In the genomic region with DNA sequence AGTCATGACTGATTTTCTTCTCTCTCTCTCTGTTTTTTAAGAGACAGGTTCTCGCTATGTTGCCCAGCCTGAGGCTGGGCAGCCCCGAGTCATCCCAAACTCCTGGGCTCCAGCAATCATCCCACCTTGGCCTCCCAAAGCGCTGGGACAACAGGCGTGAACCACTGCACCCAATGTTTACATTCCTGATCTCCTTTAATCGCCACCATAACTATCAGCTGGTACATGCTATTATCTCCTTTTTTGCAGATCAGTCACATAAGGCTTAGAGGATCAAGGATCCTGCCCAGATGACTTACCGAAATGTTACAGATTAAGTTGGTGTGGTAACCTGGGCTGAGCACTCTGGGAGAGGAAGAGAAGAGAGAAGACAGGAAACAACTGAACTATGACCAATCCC, we compare ENCODE assay signal across 10 cellular contexts. TPM values are rescaled to one million over a fixed set of nuclear protein-coding genes. Genes with fewer than 3 reads are reported as not detected.
DNase-seq lines count a peak whose midpoint lies in the region; ATAC-seq, FAIRE-seq and TF ChIP-seq lines count a peak whose summit lies in the region.
"Had no signal": no experiment of that assay in that cellular context is flagged by ENCODE, and none has a peak within 500 bp of the region (broad histone marks: within the 10 kb centered on the region; RNA-seq: fewer than 3 reads in every experiment).

No MANE protein-coding gene starts in this region.

- FAIRE-seq in astrocyte (lab: Jason Lieb, UNC), result no peak

- no peaks in the 10 kb centered on the region for H3K27me3 ChIP-seq in KMS-11 (ENCODE audit: insufficient read depth, low read depth)
- H3K27me3 ChIP-seq in astrocyte (ENCODE audit: insufficient read depth, low read length), result no peaks in the 10 kb centered on the region
- H3K27me3 ChIP-seq in colonic mucosa, result no peaks in the 10 kb centered on the region

- H3K36me3 Mint-ChIP-seq in Calu3 (ENCODE audit: insufficient read depth, unreplicated experiment) (peaks cover 26% of the 10 kb centered on the region), astrocyte (ENCODE audit: low read depth, unreplicated experiment) (peaks cover 3% of the 10 kb centered on the region), natural killer cell (no peaks in the 10 kb centered on the region)

- no peaks in the 10 kb centered on the region for H4K20me1 ChIP-seq in KMS-11 (ENCODE audit: insufficient read depth)
- peaks cover 22% of the 10 kb centered on the region for H4K20me1 ChIP-seq in astrocyte (ENCODE audit: insufficient read depth, low read length)

- peaks cover 7% of the 10 kb centered on the region for H3K4me1 ChIP-seq in KMS-11 (ENCODE audit: low read depth, poor library complexity, severe bottlenecking)
- H3K4me1 ChIP-seq in astrocyte (ENCODE audit: insufficient read depth, low read length), result peaks cover 16% of the 10 kb centered on the region
- peaks cover 3% of the 10 kb centered on the region for H3K4me1 ChIP-seq in colonic mucosa

- no peak for DNase-seq in Calu3
- DNase-seq in astrocyte (ENCODE audit: low read depth), result no peak
- DNase-seq in natural killer cell, result no peak
- no peak for DNase-seq in colonic mucosa
- DNase-seq: foreskin fibroblast had no signal

- H3K79me2 ChIP-seq in KMS-11 (ENCODE audit: insufficient read depth, low read depth), result no peaks in the 10 kb centered on the region
- H3K79me2 ChIP-seq in astrocyte (ENCODE audit: insufficient read depth, low read length), result peaks cover 32% of the 10 kb centered on the region

- H3K27me3 Mint-ChIP-seq in Calu3 (ENCODE audit: unreplicated experiment) (peaks cover 7% of the 10 kb centered on the region), astrocyte (ENCODE audit: low read depth, unreplicated experiment) (no peaks in the 10 kb centered on the region), natural killer cell (ENCODE audit: low read depth in 2 of 2) (no peaks in the 10 kb centered on the region)

- H2AFZ ChIP-seq in KMS-11 (ENCODE audit: low read depth) (no peak overlapping the region), astrocyte (ENCODE audit: low read depth, low read length) (no peak overlapping the region)

- H3K27ac ChIP-seq in KMS-11 (no peak overlapping the region), astrocyte (ENCODE audit: low read depth, low read length) (no peak overlapping the region), colonic mucosa (no peak overlapping the region)
- H3K27ac ChIP-seq: SK-N-MC had no signal

- no TSS peak for BruUV-seq in Calu3 (replicated peaks; lab: Mats Ljungman, UMichigan)

- H3K9me3 Mint-ChIP-seq in Calu3 (ENCODE audit: low read depth, unreplicated experiment) (peaks cover 3% of the 10 kb centered on the region), astrocyte (ENCODE audit: unreplicated experiment) (peaks cover 2% of the 10 kb centered on the region), natural killer cell (no peaks in the 10 kb centered on the region)

- CTCF ChIA-PET in Calu3 (lab: Charles Lee), result no interaction called here

- H3K36me3 ChIP-seq in KMS-11 (ENCODE audit: insufficient read depth) (no peaks in the 10 kb centered on the region), astrocyte (ENCODE audit: insufficient read depth, low read length) (no peaks in the 10 kb centered on the region), colonic mucosa (no peaks in the 10 kb centered on the region)
- H3K36me3 ChIP-seq: prostate gland had no signal

- TF ChIP-seq CTCF in Calu3 (IDR thresholded peaks at IDR 0.05; ENCODE audit: unreplicated experiment), result no peak
- TF ChIP-seq CTCF in KMS-11 (conservative IDR thresholded peaks at IDR 0.05; ENCODE audit: low read depth, low read length), result no peak
- no peak for TF ChIP-seq CTCF in astrocyte (IDR thresholded peaks at IDR 0.05; ENCODE audit: insufficient read depth, low read depth, low read length)
- no peak for TF ChIP-seq CTCF in natural killer cell (IDR thresholded peaks at IDR 0.05)
- no peak for TF ChIP-seq CTCF in colonic mucosa (IDR thresholded peaks at IDR 0.05)

- H3K4me1 Mint-ChIP-seq in Calu3 (ENCODE audit: low read depth, unreplicated experiment), result peaks cover 9% of the 10 kb centered on the region
- peaks cover 22% of the 10 kb centered on the region for H3K4me1 Mint-ChIP-seq in astrocyte (ENCODE audit: low read depth, unreplicated experiment)
- H3K4me1 Mint-ChIP-seq in natural killer cell, result peaks cover 20 to 29% of the 10 kb centered on the region in 2 donors

- ATAC-seq in natural killer cell (no peak), GM18858 (IDR thresholded peaks at IDR 0.05; ENCODE audit: unreplicated experiment) (no peak), GM18520 (IDR thresholded peaks at IDR 0.05; ENCODE audit: unreplicated experiment) (no peak)

- H3K27ac Mint-ChIP-seq in Calu3 (ENCODE audit: unreplicated experiment), result no peak overlapping the region
- H3K27ac Mint-ChIP-seq in astrocyte (ENCODE audit: unreplicated experiment), result no peak overlapping the region
- peak overlapping the region; percentile 38 to 71 for H3K27ac Mint-ChIP-seq in natural killer cell

- H3K4me2 ChIP-seq in KMS-11 (peak overlapping the region; percentile 60; the same call in 1 of the 2 replicates), astrocyte (ENCODE audit: low read length) (peak overlapping the region; percentile 95)

- intact Hi-C loops in Calu3 (cut with micrococcal nuclease; ENCODE audit: unreplicated experiment), result loop anchor here (10.0 kb wide), 1 partner anchor 54 kb away; no protein-coding TSS in a partner anchor
- intact Hi-C loops in natural killer cell (cut with micrococcal nuclease), result loop anchor here (10.0 kb wide), 2 partner anchors 286 to 766 kb away; no protein-coding TSS in a partner anchor
- intact Hi-C loops in colonic mucosa (cut with DNase I), result loop anchor here (5.0 kb wide), 1 partner anchor 47 kb away; no protein-coding TSS in a partner anchor

- peak overlapping the region; percentile 73 for H3K4me3 Mint-ChIP-seq in Calu3 (ENCODE audit: low read depth, unreplicated experiment)
- H3K4me3 Mint-ChIP-seq in astrocyte (ENCODE audit: unreplicated experiment), result peak overlapping the region; percentile 88
- H3K4me3 Mint-ChIP-seq in natural killer cell, result peak overlapping the region; percentile 88

- H3K4me3 ChIP-seq in KMS-11 (IDR thresholded peaks at IDR 0.05; ENCODE audit: insufficient read depth, low read depth, low read length) (peak overlapping the region; percentile 70), astrocyte (ENCODE audit: insufficient read depth, low read depth, low read length) (no peak overlapping the region), colonic mucosa (no peak overlapping the region)

- H3K9me3 ChIP-seq in astrocyte (ENCODE audit: insufficient read depth, low read depth, low read length) (no peaks in the 10 kb centered on the region), colonic mucosa (no peaks in the 10 kb centered on the region)
- H3K9me3 ChIP-seq: prostate gland had no signal

- H3K9ac ChIP-seq in KMS-11 (no peak overlapping the region), astrocyte (ENCODE audit: low read length) (no peak overlapping the region), colonic mucosa (ENCODE audit: low read depth in 2 of 2, low read length in 2 of 2) (no peak overlapping the region)

RNA-seq across cellular contexts. Expression of a gene that starts 1.5 kb away (rescaled TPM):
- total RNA-seq in Calu3 (2022) (12.5 and 15.4 TPM in 2 replicates), astrocyte (51.2 and 59.0 TPM in 2 replicates), natural killer cell (10 to 100 TPM in 2 of 3 donors, 1 to 10 TPM in 1; 7.8 to 11.7 (median 10.3) TPM), colonic mucosa (10 to 100 TPM; 10.0 to 15.0 TPM)

Comparison
In these comparisons a context has a peak if more than half of its experiments do, and no peak if none do; other contexts are left out.
1. H3K27ac Mint-ChIP-seq: peak in natural killer cell (2 of 2); none in Calu3 (single experiment) and astrocyte (single experiment).
2. Peak in every context shown above with its lines, with median percentiles within 50 percentile points of each other: H3K4me3 Mint-ChIP-seq.